Comparison of ENCODE assay signal across 1 cellular context in the genomic region with DNA sequence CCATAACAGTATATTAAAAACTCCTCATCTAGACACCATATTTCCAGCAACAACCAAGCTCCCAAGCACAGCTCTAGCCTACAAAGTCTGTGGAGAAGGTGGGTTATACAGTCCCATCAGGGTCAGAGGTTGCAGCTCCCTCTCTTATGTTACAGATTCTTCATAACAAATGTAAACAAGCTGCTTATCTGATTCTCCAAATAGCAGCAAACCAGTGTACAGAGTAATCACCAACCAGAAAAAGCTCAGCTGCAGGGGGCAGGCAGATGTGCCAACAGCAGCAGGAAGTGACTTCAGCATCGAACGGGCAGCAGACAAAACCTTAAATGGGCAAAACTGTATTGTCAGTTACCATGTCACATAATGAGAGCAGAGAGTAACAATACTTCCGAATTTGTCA.
TF ChIP-seq lines count a peak whose summit lies in the region.

No MANE protein-coding gene starts in this region.

TF ChIP-seq in HEK293, 187 proteins besides CTCF, POLR2A, EP300 and RAD21 (continued from another document):
- TF ChIP-seq, protein P1, sequence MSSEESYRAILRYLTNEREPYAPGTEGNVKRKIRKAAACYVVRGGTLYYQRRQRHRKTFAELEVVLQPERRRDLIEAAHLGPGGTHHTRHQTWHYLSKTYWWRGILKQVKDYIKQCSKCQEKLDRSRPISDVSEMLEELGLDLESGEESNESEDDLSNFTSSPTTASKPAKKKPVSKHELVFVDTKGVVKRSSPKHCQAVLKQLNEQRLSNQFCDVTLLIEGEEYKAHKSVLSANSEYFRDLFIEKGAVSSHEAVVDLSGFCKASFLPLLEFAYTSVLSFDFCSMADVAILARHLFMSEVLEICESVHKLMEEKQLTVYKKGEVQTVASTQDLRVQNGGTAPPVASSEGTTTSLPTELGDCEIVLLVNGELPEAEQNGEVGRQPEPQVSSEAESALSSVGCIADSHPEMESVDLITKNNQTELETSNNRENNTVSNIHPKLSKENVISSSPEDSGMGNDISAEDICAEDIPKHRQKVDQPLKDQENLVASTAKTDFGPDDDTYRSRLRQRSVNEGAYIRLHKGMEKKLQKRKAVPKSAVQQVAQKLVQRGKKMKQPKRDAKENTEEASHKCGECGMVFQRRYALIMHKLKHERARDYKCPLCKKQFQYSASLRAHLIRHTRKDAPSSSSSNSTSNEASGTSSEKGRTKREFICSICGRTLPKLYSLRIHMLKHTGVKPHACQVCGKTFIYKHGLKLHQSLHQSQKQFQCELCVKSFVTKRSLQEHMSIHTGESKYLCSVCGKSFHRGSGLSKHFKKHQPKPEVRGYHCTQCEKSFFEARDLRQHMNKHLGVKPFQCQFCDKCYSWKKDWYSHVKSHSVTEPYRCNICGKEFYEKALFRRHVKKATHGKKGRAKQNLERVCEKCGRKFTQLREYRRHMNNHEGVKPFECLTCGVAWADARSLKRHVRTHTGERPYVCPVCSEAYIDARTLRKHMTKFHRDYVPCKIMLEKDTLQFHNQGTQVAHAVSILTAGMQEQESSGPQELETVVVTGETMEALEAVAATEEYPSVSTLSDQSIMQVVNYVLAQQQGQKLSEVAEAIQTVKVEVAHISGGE (tag by site-specific recombination; conservative IDR thresholded peaks at IDR 0.05; ENCODE audit: low read depth), result no peak
- TF ChIP-seq ZSCAN23 (tag by site-specific recombination; IDR thresholded peaks at IDR 0.05) (no peak), ZNF211 (tag by site-specific recombination; IDR thresholded peaks at IDR 0.05; ENCODE audit: low read depth) (no peak), BCL11B (tag by site-specific recombination; IDR thresholded peaks at IDR 0.05; ENCODE audit: low read depth) (no peak), ZNF23 (tag by site-specific recombination; IDR thresholded peaks at IDR 0.05; ENCODE audit: borderline replicate concordance) (no peak), ZNF202 (tag by site-specific recombination; IDR thresholded peaks at IDR 0.05; ENCODE audit: borderline replicate concordance) (no peak)
